In the genomic region with DNA sequence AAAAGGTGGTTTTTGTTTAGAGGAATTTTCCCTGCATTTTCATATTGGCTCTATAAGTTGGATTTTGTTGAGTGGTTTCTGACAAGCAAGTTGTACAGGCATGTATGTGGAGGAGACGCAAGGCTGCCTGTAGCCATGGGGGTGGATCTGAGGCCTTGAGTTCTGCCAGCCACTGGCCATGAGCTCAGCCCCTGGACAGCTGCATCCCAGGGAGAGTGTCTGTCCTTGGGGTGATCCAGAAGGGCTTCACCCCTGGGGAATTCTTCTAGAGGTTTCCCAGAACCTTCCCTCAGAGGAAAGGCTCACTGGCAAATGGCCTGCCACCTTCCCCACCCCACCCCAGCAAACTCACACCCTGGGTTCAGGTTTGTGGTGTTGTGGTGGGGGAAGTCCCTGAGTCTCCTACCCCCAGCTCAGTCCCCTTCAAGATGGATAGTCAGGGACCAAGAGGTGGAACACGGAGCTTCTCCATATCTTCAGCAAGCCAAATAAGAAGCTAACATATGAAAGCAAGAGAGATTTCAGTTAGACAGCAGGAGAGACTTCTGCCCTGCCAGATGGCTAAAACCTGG, we compare ENCODE assay signal across 1 cellular context.
A peak's percentile ranks its signal among the peaks of the same experiment; 100 is the strongest.
TF ChIP-seq lines count a peak whose summit lies in the region.

No MANE protein-coding gene starts in this region.

TF ChIP-seq in GM12878, 131 proteins besides CTCF, POLR2A, EP300 and RAD21:
- 0 out of 2 replicates have a peak, but pooled peaks have one; percentile 13 for TF ChIP-seq IKZF1 (conservative IDR thresholded peaks at IDR 0.05)
- TF ChIP-seq CBFB (IDR thresholded peaks at IDR 0.05; ENCODE audit: low read depth) = no peak
- TF ChIP-seq RUNX3 (IDR thresholded peaks at IDR 0.05; ENCODE audit: low read length) = peak; percentile 54; the same call in 1 of the 2 replicates
- TF ChIP-seq ZNF384 (IDR thresholded peaks at IDR 0.05; ENCODE audit: borderline replicate concordance, low read depth, low read length) = no peak
- TF ChIP-seq STAT3 (IDR thresholded peaks at IDR 0.05; ENCODE audit: low read depth, low read length) = no peak
- TF ChIP-seq CHD4 (IDR thresholded peaks at IDR 0.05) = no peak
TF ChIP-seq in GM12878: peak in this region for 2.
